29 cellular contexts compared by ENCODE assay signal in the genomic region with DNA sequence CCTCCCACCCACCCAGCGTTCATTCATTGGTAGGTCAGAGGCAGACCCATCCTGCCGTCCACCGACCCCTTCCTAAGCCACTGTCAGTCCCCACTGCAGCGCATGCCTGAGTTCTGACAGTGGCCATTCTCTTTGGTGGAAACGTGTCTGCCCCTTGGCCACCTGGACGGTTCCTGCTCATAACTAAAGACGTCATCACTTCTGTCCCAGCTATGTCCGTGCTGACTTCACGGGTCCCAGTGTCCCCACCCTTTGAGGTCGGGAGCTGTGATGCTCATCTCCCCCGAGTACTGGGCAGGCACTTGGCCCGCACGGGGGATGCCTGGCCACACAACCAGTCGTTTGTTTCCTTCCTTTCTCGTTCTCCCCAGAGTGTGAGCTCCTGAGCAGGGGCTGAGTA.
"Had no signal": no experiment of that assay in that cellular context is flagged by ENCODE, and none has a peak within 500 bp of the region (broad histone marks: within the 10 kb centered on the region; RNA-seq: fewer than 3 reads in every experiment).

No MANE protein-coding gene starts in this region.

- H3K27ac ChIP-seq: ascending aorta, cardiac muscle cell, SJCRH30, SK-N-MC, WERI-Rb-1 had no signal

- H3K4me3 ChIP-seq: ascending aorta, cardiac muscle cell, K562, SJCRH30, SK-N-MC had no signal

- H3K9me3 ChIP-seq: ascending aorta, SJCRH30 had no signal

- H3K27me3 ChIP-seq: ascending aorta, cardiac muscle cell, SJCRH30 had no signal

- DNase-seq: activated CD4-positive, alpha-beta memory T cell treated with anti-CD3 and anti-CD28 coated beads, Interleukin-2, amount 10 ng/mL, durations not matched to agents 7 days and 5 days; activated CD4-positive, alpha-beta T cell treated with anti-CD3 and anti-CD28 coated beads for 1 hour; activated CD4-positive, alpha-beta T cell treated with anti-CD3 and anti-CD28 coated beads for 48 hours; activated CD4-positive, CD25-positive, alpha-beta regulatory T cell; activated CD8-positive, alpha-beta memory T cell treated with anti-CD3 and anti-CD28 coated beads for 24 hours; activated CD8-positive, alpha-beta memory T cell treated with anti-CD3 and anti-CD28 coated beads, Interleukin-2, amount 10 ng/mL, durations not matched to agents 7 days and 5 days; activated CD8-positive, alpha-beta memory T cell treated with anti-CD3 and anti-CD28 coated beads, Interleukin-2, amount 50 U/mL, for 48 hours; activated gamma-delta T cell; activated naive CD4-positive, alpha-beta T cell treated with Interleukin-2 at 50 U/mL for 16 hours; activated naive CD8-positive, alpha-beta T cell treated with anti-CD3 and anti-CD28 coated beads, Interleukin-2, amount 10 ng/mL, durations not matched to agents 7 days and 5 days; activated T-cell treated with anti-CD3 and anti-CD28 coated beads, Interleukin-2, amount 50 U/mL, for 48 hours; amygdala; NCI-H1105; NCI-H1417 treated with DMSO at 0.1 percent for 48 hours; NCI-H187 treated with DMSO at 0.1 percent for 48 hours; NCI-H2081 treated with DMSO at 0.1 percent for 48 hours; NCI-H226; NCI-H446 treated with DMSO at 0.1 percent for 48 hours; NCI-H524; NCI-H69; SHP77; SJCRH30; T1000; WERI-Rb-1 had no signal

- FAIRE-seq: K562 had no signal

- H3K36me3 ChIP-seq: ascending aorta, cardiac muscle cell, SJCRH30, WERI-Rb-1 had no signal

- H3K4me1 ChIP-seq: ascending aorta had no signal

- ATAC-seq: activated CD8-positive, alpha-beta memory T cell treated with anti-CD3 and anti-CD28 coated beads, Interleukin-2, amount 10 ng/mL, durations not matched to agents 7 days and 5 days; K562; Panc1 had no signal
